In genomic region chr3:142902356-142902755, GRCh38 we compare ENCODE assay signal across 30 cellular contexts. TPM values are rescaled to one million over a fixed set of nuclear protein-coding genes. Genes with fewer than 3 reads are reported as not detected.
"Had no signal": no experiment of that assay in that cellular context is flagged by ENCODE, and none has a peak within 500 bp of the region (broad histone marks: within the 10 kb centered on the region; RNA-seq: fewer than 3 reads in every experiment).

No MANE protein-coding gene starts in this region.

- DNase-seq: activated CD4-positive, alpha-beta memory T cell treated with anti-CD3 and anti-CD28 coated beads, Interleukin-2, amount 10 ng/mL, durations not matched to agents 7 days and 5 days; activated CD4-positive, alpha-beta T cell treated with anti-CD3 and anti-CD28 coated beads, Interleukin-2, amount 10 ng/mL, durations not matched to agents 7 days and 5 days; activated CD8-positive, alpha-beta memory T cell treated with anti-CD3 and anti-CD28 coated beads, Interleukin-2, amount 50 U/mL, for 48 hours; activated gamma-delta T cell; activated naive CD4-positive, alpha-beta T cell treated with anti-CD3 and anti-CD28 coated beads, Interleukin-2, amount 10 ng/mL, durations not matched to agents 7 days and 5 days; activated naive CD8-positive, alpha-beta T cell treated with anti-CD3 and anti-CD28 coated beads, Interleukin-2, amount 10 ng/mL, durations not matched to agents 7 days and 5 days; activated T-cell treated with anti-CD3 and anti-CD28 coated beads, Interleukin-2, amount 50 U/mL, for 24 hours; amniotic stem cell; endodermal cell; islet precursor cell; midbrain; naive thymus-derived CD4-positive, alpha-beta T cell; pancreas; retina; sigmoid colon; stimulated activated CD4-positive, alpha-beta T cell treated with anti-CD3 and anti-CD28 coated beads, Interleukin-1b, Interleukin-23, amount 100 ng/mL, for 48 hours; stimulated activated naive CD4-positive, alpha-beta T cell; T-helper 17 cell; T1000; WERI-Rb-1 had no signal

- H3K36me3 ChIP-seq: gastroesophageal sphincter, pancreas, prostate gland, sigmoid colon, tibial nerve, WERI-Rb-1 had no signal

- H3K27ac ChIP-seq: gastroesophageal sphincter, hepatocyte, pancreas, prostate gland, sigmoid colon, tibial nerve, WERI-Rb-1 had no signal

- H3K9me3 Mint-ChIP-seq: activated CD4-positive, alpha-beta memory T cell treated with anti-CD3 and anti-CD28 coated beads, Interleukin-2, amount 10 ng/mL, durations not matched to agents 7 days and 5 days; activated CD4-positive, alpha-beta T cell treated with anti-CD3 and anti-CD28 coated beads, Interleukin-2, amount 10 ng/mL, durations not matched to agents 7 days and 5 days; activated naive CD4-positive, alpha-beta T cell treated with anti-CD3 and anti-CD28 coated beads, Interleukin-2, amount 10 ng/mL, durations not matched to agents 7 days and 5 days; activated naive CD8-positive, alpha-beta T cell treated with anti-CD3 and anti-CD28 coated beads, Interleukin-2, amount 10 ng/mL, durations not matched to agents 7 days and 5 days; activated T-cell treated with anti-CD3 and anti-CD28 coated beads, Interleukin-2, amount 50 U/mL, for 24 hours; central memory CD8-positive, alpha-beta T cell; dendritic cell treated with granulocyte-macrophage colony-stimulating factor and Interleukin-4, amounts not matched to agents 40 ng/mL and 50 ng/mL, for 4 days; endodermal cell had no signal

- H3K36me3 Mint-ChIP-seq: activated naive CD4-positive, alpha-beta T cell treated with anti-CD3 and anti-CD28 coated beads, Interleukin-2, amount 10 ng/mL, durations not matched to agents 7 days and 5 days; activated naive CD8-positive, alpha-beta T cell treated with anti-CD3 and anti-CD28 coated beads, Interleukin-2, amount 10 ng/mL, durations not matched to agents 7 days and 5 days; naive thymus-derived CD4-positive, alpha-beta T cell had no signal

- H3K4me1 Mint-ChIP-seq: activated naive CD4-positive, alpha-beta T cell treated with anti-CD3 and anti-CD28 coated beads, Interleukin-2, amount 10 ng/mL, durations not matched to agents 7 days and 5 days; activated naive CD8-positive, alpha-beta T cell treated with anti-CD3 and anti-CD28 coated beads, Interleukin-2, amount 10 ng/mL, durations not matched to agents 7 days and 5 days; central memory CD8-positive, alpha-beta T cell had no signal

- H3K4me2 ChIP-seq: hepatocyte, smooth muscle cell had no signal

- H3K79me2 ChIP-seq: hepatocyte had no signal

- FAIRE-seq: bronchial epithelial cell, pancreas had no signal

- H3K4me1 ChIP-seq: gastroesophageal sphincter, pancreas, prostate gland, sigmoid colon, tibial nerve had no signal

- H3K27me3 Mint-ChIP-seq: dendritic cell treated with granulocyte-macrophage colony-stimulating factor and Interleukin-4, amounts not matched to agents 40 ng/mL and 50 ng/mL, for 4 days had no signal

- H3K4me3 Mint-ChIP-seq: activated CD4-positive, alpha-beta memory T cell treated with anti-CD3 and anti-CD28 coated beads, Interleukin-2, amount 10 ng/mL, durations not matched to agents 7 days and 5 days; activated CD4-positive, alpha-beta T cell treated with anti-CD3 and anti-CD28 coated beads, Interleukin-2, amount 10 ng/mL, durations not matched to agents 7 days and 5 days; activated naive CD4-positive, alpha-beta T cell treated with anti-CD3 and anti-CD28 coated beads, Interleukin-2, amount 10 ng/mL, durations not matched to agents 7 days and 5 days; activated naive CD8-positive, alpha-beta T cell treated with anti-CD3 and anti-CD28 coated beads, Interleukin-2, amount 10 ng/mL, durations not matched to agents 7 days and 5 days; activated T-cell treated with anti-CD3 and anti-CD28 coated beads, Interleukin-2, amount 50 U/mL, for 24 hours; central memory CD8-positive, alpha-beta T cell; dendritic cell treated with granulocyte-macrophage colony-stimulating factor and Interleukin-4, amounts not matched to agents 40 ng/mL and 50 ng/mL, for 4 days; endodermal cell; naive thymus-derived CD4-positive, alpha-beta T cell; T-helper 17 cell had no signal

- ATAC-seq: activated CD4-positive, CD25-positive, alpha-beta regulatory T cell treated with anti-CD3 and anti-CD28 coated beads, Interleukin-2, amount 50 U/mL, for 24 hours; esophagus mucosa; gastroesophageal sphincter; naive thymus-derived CD4-positive, alpha-beta T cell; pancreas; T-helper 17 cell had no signal

- H3K27me3 ChIP-seq: gastroesophageal sphincter, hepatocyte, pancreas, sigmoid colon, tibial nerve had no signal

- H2AFZ ChIP-seq: hepatocyte had no signal

- H3K4me3 ChIP-seq: gastroesophageal sphincter, hepatocyte, pancreas, prostate gland, sigmoid colon, smooth muscle cell, tibial nerve had no signal

- H3K9me3 ChIP-seq: gastroesophageal sphincter, pancreas, prostate gland, sigmoid colon, tibial nerve had no signal

- H3K27ac Mint-ChIP-seq: activated CD4-positive, alpha-beta memory T cell treated with anti-CD3 and anti-CD28 coated beads, Interleukin-2, amount 10 ng/mL, durations not matched to agents 7 days and 5 days; activated CD4-positive, alpha-beta T cell treated with anti-CD3 and anti-CD28 coated beads, Interleukin-2, amount 10 ng/mL, durations not matched to agents 7 days and 5 days; activated naive CD4-positive, alpha-beta T cell treated with anti-CD3 and anti-CD28 coated beads, Interleukin-2, amount 10 ng/mL, durations not matched to agents 7 days and 5 days; activated naive CD8-positive, alpha-beta T cell treated with anti-CD3 and anti-CD28 coated beads, Interleukin-2, amount 10 ng/mL, durations not matched to agents 7 days and 5 days; activated T-cell treated with anti-CD3 and anti-CD28 coated beads, Interleukin-2, amount 50 U/mL, for 24 hours; dendritic cell treated with granulocyte-macrophage colony-stimulating factor and Interleukin-4, amounts not matched to agents 40 ng/mL and 50 ng/mL, for 4 days; endodermal cell; naive thymus-derived CD4-positive, alpha-beta T cell; T-helper 17 cell had no signal

RNA-seq across cellular contexts. Expression of gene PCOLCE2, which starts 13.5 kb away (rescaled TPM):
- total RNA-seq: activated CD4-positive, alpha-beta T cell treated with anti-CD3 and anti-CD28 coated beads, Interleukin-2, amount 10 ng/mL, durations not matched to agents 7 days and 5 days; activated naive CD8-positive, alpha-beta T cell treated with anti-CD3 and anti-CD28 coated beads, Interleukin-2, amount 10 ng/mL, durations not matched to agents 7 days and 5 days; naive thymus-derived CD4-positive, alpha-beta T cell; T-helper 17 cell had no signal
- polyA plus RNA-seq: naive thymus-derived CD4-positive, alpha-beta T cell had no signal
